1 cellular context compared by ENCODE assay signal in the genomic region with DNA sequence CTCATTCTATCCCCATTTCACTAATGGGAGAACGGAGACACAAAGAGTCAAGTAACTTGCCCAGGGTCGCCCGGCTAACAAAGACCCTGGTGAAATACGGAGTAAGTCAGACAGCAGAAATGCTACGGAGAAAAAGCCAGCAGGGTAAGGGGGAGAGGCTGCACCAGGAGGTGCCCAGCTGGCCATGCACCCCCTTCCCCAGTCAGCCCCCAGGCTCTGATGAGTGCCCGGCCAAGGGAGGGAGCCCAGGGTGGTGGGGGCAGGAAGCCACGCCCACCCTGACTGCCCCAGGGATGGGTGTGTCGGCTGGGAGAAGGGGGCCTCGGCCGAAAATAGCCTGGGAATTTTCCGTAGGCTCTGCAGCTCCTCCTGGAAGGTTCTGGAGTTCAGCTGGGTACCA.
TF ChIP-seq lines count a peak whose summit lies in the region.

No MANE protein-coding gene starts in this region.

TF ChIP-seq in HepG2, 621 proteins besides CTCF, POLR2A, EP300 and RAD21 (continues in another document):
- TF ChIP-seq GLI4 (CRISPR knock-in tag; IDR thresholded peaks at IDR 0.05; ENCODE audit: borderline replicate concordance) (no peak), ONECUT2 (CRISPR knock-in tag; IDR thresholded peaks at IDR 0.05) (peak; percentile 25; the same call in 1 of the 2 replicates), ZNF557 (CRISPR knock-in tag; IDR thresholded peaks at IDR 0.05) (no peak), NONO (IDR thresholded peaks at IDR 0.05) (no peak), NONO (CRISPR knock-in tag; conservative IDR thresholded peaks at IDR 0.05) (no peak), RBM39 (IDR thresholded peaks at IDR 0.05; ENCODE audit: low read depth, low read length, poor library complexity, severe bottlenecking) (peak; percentile 19), MEIS2 (CRISPR knock-in tag; IDR thresholded peaks at IDR 0.05) (peak; percentile 56; the same call in 1 of the 2 replicates), TGIF2 (CRISPR knock-in tag; IDR thresholded peaks at IDR 0.05) (0 out of 2 replicates have a peak, but pooled peaks have one; percentile 11), AGO1 (IDR thresholded peaks at IDR 0.05; ENCODE audit: low read depth, low read length, poor library complexity, severe bottlenecking) (peak; percentile 93), MEF2D (CRISPR knock-in tag; IDR thresholded peaks at IDR 0.05) (no peak), ETV5 (CRISPR knock-in tag; IDR thresholded peaks at IDR 0.05; ENCODE audit: borderline replicate concordance) (peak; percentile 14; the same call in 1 of the 2 replicates), CEBPG (CRISPR knock-in tag; IDR thresholded peaks at IDR 0.05) (no peak), ZNF232 (CRISPR knock-in tag; IDR thresholded peaks at IDR 0.05; ENCODE audit: borderline replicate concordance) (peak; percentile 84), ZNF83 (CRISPR knock-in tag; IDR thresholded peaks at IDR 0.05; ENCODE audit: borderline replicate concordance) (no peak), AGO2 (optimal IDR thresholded peaks at IDR 0.05; ENCODE audit: low read depth, low read length) (peak; percentile 94), MTF2 (CRISPR knock-in tag; IDR thresholded peaks at IDR 0.05; ENCODE audit: borderline replicate concordance) (0 out of 2 replicates have a peak, but pooled peaks have one; percentile 26), ZNF761 (CRISPR knock-in tag; conservative IDR thresholded peaks at IDR 0.05) (peak; percentile 9; the same call in 1 of the 2 replicates), ZNF143 (CRISPR knock-in tag; IDR thresholded peaks at IDR 0.05) (peak; percentile 50; the same call in 1 of the 2 replicates), HNF1A (IDR thresholded peaks at IDR 0.05; ENCODE audit: low read depth) (no peak), HNF1A (CRISPR knock-in tag; IDR thresholded peaks at IDR 0.05; ENCODE audit: borderline replicate concordance) (no peak), MYC (CRISPR knock-in tag; IDR thresholded peaks at IDR 0.05; ENCODE audit: borderline replicate concordance) (peak; percentile 30; the same call in 1 of the 2 replicates), SP1 (IDR thresholded peaks at IDR 0.05) (no peak), SP1 (CRISPR knock-in tag; IDR thresholded peaks at IDR 0.05) (0 out of 2 replicates have a peak, but pooled peaks have one; percentile 33), ZXDC (CRISPR knock-in tag; IDR thresholded peaks at IDR 0.05) (0 out of 2 replicates have a peak, but pooled peaks have one; percentile 32), ZBTB7B (CRISPR knock-in tag; IDR thresholded peaks at IDR 0.05) (0 out of 2 replicates have a peak, but pooled peaks have one; percentile 11), HOXD1 (CRISPR knock-in tag; IDR thresholded peaks at IDR 0.05) (no peak), ZNF564 (CRISPR knock-in tag; IDR thresholded peaks at IDR 0.05) (0 out of 2 replicates have a peak, but pooled peaks have one; percentile 18), NFATC3 (CRISPR knock-in tag; IDR thresholded peaks at IDR 0.05) (0 out of 2 replicates have a peak, but pooled peaks have one; percentile 27), ARHGAP35 (CRISPR knock-in tag; IDR thresholded peaks at IDR 0.05; ENCODE audit: borderline replicate concordance) (0 out of 2 replicates have a peak, but pooled peaks have one; percentile 1), EEA1 (CRISPR knock-in tag; IDR thresholded peaks at IDR 0.05; ENCODE audit: borderline replicate concordance) (peak; percentile 29; the same call in 1 of the 2 replicates), MAFF (IDR thresholded peaks at IDR 0.05; ENCODE audit: low read depth, low read length) (no peak), GFI1 (CRISPR knock-in tag; IDR thresholded peaks at IDR 0.05; ENCODE audit: borderline replicate concordance) (no peak), DNMT1 (CRISPR knock-in tag; IDR thresholded peaks at IDR 0.05) (peak; percentile 15; the same call in 1 of the 2 replicates), ZNF558 (CRISPR knock-in tag; IDR thresholded peaks at IDR 0.05; ENCODE audit: borderline replicate concordance) (0 out of 2 replicates have a peak, but pooled peaks have one; percentile 21), NFKBIZ (CRISPR knock-in tag; IDR thresholded peaks at IDR 0.05) (no peak), ATM (IDR thresholded peaks at IDR 0.05; ENCODE audit: borderline replicate concordance) (no peak)
- TF ChIP-seq, protein P1, sequence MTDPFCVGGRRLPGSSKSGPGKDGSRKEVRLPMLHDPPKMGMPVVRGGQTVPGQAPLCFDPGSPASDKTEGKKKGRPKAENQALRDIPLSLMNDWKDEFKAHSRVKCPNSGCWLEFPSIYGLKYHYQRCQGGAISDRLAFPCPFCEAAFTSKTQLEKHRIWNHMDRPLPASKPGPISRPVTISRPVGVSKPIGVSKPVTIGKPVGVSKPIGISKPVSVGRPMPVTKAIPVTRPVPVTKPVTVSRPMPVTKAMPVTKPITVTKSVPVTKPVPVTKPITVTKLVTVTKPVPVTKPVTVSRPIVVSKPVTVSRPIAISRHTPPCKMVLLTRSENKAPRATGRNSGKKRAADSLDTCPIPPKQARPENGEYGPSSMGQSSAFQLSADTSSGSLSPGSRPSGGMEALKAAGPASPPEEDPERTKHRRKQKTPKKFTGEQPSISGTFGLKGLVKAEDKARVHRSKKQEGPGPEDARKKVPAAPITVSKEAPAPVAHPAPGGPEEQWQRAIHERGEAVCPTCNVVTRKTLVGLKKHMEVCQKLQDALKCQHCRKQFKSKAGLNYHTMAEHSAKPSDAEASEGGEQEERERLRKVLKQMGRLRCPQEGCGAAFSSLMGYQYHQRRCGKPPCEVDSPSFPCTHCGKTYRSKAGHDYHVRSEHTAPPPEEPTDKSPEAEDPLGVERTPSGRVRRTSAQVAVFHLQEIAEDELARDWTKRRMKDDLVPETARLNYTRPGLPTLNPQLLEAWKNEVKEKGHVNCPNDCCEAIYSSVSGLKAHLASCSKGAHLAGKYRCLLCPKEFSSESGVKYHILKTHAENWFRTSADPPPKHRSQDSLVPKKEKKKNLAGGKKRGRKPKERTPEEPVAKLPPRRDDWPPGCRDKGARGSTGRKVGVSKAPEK (CRISPR knock-in tag; IDR thresholded peaks at IDR 0.05; ENCODE audit: borderline replicate concordance): peak; percentile 2; the same call in 1 of the 2 replicates
- TF ChIP-seq, protein P2, sequence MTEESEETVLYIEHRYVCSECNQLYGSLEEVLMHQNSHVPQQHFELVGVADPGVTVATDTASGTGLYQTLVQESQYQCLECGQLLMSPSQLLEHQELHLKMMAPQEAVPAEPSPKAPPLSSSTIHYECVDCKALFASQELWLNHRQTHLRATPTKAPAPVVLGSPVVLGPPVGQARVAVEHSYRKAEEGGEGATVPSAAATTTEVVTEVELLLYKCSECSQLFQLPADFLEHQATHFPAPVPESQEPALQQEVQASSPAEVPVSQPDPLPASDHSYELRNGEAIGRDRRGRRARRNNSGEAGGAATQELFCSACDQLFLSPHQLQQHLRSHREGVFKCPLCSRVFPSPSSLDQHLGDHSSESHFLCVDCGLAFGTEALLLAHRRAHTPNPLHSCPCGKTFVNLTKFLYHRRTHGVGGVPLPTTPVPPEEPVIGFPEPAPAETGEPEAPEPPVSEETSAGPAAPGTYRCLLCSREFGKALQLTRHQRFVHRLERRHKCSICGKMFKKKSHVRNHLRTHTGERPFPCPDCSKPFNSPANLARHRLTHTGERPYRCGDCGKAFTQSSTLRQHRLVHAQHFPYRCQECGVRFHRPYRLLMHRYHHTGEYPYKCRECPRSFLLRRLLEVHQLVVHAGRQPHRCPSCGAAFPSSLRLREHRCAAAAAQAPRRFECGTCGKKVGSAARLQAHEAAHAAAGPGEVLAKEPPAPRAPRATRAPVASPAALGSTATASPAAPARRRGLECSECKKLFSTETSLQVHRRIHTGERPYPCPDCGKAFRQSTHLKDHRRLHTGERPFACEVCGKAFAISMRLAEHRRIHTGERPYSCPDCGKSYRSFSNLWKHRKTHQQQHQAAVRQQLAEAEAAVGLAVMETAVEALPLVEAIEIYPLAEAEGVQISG (CRISPR knock-in tag; IDR thresholded peaks at IDR 0.05): 0 out of 2 replicates have a peak, but pooled peaks have one; percentile 11
- TF ChIP-seq, protein P3, sequence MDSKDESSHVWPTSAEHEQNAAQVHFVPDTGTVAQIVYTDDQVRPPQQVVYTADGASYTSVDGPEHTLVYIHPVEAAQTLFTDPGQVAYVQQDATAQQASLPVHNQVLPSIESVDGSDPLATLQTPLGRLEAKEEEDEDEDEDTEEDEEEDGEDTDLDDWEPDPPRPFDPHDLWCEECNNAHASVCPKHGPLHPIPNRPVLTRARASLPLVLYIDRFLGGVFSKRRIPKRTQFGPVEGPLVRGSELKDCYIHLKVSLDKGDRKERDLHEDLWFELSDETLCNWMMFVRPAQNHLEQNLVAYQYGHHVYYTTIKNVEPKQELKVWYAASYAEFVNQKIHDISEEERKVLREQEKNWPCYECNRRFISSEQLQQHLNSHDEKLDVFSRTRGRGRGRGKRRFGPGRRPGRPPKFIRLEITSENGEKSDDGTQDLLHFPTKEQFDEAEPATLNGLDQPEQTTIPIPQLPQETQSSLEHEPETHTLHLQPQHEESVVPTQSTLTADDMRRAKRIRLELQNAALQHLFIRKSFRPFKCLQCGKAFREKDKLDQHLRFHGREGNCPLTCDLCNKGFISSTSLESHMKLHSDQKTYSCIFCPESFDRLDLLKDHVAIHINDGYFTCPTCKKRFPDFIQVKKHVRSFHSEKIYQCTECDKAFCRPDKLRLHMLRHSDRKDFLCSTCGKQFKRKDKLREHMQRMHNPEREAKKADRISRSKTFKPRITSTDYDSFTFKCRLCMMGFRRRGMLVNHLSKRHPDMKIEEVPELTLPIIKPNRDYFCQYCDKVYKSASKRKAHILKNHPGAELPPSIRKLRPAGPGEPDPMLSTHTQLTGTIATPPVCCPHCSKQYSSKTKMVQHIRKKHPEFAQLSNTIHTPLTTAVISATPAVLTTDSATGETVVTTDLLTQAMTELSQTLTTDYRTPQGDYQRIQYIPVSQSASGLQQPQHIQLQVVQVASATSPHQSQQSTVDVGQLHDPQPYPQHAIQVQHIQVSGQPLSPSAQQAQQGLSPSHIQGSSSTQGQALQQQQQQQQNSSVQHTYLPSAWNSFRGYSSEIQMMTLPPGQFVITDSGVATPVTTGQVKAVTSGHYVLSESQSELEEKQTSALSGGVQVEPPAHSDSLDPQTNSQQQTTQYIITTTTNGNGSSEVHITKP (CRISPR knock-in tag; IDR thresholded peaks at IDR 0.05; ENCODE audit: low read depth): 0 out of 2 replicates have a peak, but pooled peaks have one; percentile 2
- TF ChIP-seq, protein P4, sequence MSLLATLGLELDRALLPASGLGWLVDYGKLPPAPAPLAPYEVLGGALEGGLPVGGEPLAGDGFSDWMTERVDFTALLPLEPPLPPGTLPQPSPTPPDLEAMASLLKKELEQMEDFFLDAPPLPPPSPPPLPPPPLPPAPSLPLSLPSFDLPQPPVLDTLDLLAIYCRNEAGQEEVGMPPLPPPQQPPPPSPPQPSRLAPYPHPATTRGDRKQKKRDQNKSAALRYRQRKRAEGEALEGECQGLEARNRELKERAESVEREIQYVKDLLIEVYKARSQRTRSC (CRISPR knock-in tag; IDR thresholded peaks at IDR 0.05; ENCODE audit: low read depth): no peak
- TF ChIP-seq, protein P5, sequence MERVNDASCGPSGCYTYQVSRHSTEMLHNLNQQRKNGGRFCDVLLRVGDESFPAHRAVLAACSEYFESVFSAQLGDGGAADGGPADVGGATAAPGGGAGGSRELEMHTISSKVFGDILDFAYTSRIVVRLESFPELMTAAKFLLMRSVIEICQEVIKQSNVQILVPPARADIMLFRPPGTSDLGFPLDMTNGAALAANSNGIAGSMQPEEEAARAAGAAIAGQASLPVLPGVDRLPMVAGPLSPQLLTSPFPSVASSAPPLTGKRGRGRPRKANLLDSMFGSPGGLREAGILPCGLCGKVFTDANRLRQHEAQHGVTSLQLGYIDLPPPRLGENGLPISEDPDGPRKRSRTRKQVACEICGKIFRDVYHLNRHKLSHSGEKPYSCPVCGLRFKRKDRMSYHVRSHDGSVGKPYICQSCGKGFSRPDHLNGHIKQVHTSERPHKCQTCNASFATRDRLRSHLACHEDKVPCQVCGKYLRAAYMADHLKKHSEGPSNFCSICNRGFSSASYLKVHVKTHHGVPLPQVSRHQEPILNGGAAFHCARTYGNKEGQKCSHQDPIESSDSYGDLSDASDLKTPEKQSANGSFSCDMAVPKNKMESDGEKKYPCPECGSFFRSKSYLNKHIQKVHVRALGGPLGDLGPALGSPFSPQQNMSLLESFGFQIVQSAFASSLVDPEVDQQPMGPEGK (CRISPR knock-in tag; IDR thresholded peaks at IDR 0.05): peak; percentile 94
